Comparison of ENCODE assay signal across 8 cellular contexts in genomic region chr4:83252782-83253405, GRCh38. TPM values are rescaled to one million over a fixed set of nuclear protein-coding genes. Genes with fewer than 3 reads are reported as not detected.
DNase-seq lines count a peak whose midpoint lies in the region; ATAC-seq and TF ChIP-seq lines count a peak whose summit lies in the region.

No MANE protein-coding gene starts in this region.

- H3K4me1 Mint-ChIP-seq in activated naive CD4-positive, alpha-beta T cell treated with anti-CD3 and anti-CD28 coated beads for 36 hours (ENCODE audit: low read depth): peaks cover 6% of the 10 kb centered on the region

- H3K4me3 Mint-ChIP-seq in activated naive CD4-positive, alpha-beta T cell treated with anti-CD3 and anti-CD28 coated beads for 36 hours: no peak overlapping the region

- H3K27me3 Mint-ChIP-seq in activated naive CD4-positive, alpha-beta T cell treated with anti-CD3 and anti-CD28 coated beads for 36 hours (ENCODE audit: low read depth): no peaks in the 10 kb centered on the region

- peaks cover 3% of the 10 kb centered on the region for H3K36me3 Mint-ChIP-seq in activated naive CD4-positive, alpha-beta T cell treated with anti-CD3 and anti-CD28 coated beads for 36 hours (ENCODE audit: low read depth)

- peak; percentile 16 to 65 for TF ChIP-seq CTCF in right atrium auricular region (IDR thresholded peaks at IDR 0.05)

- H3K27ac ChIP-seq in SK-N-MC (no peak overlapping the region), right atrium auricular region (no peak overlapping the region)

- intact Hi-C loops in activated naive CD4-positive, alpha-beta T cell treated with anti-CD3 and anti-CD28 coated beads for 36 hours (cut with micrococcal nuclease): loop anchor here (1.0 to 2.0 kb wide), 9 partner anchors 18 to 400 kb away; no protein-coding TSS in a partner anchor

- peaks cover 5% of the 10 kb centered on the region for H3K36me3 ChIP-seq in SK-N-MC (ENCODE audit: insufficient read depth, low read length)
- no peaks in the 10 kb centered on the region for H3K36me3 ChIP-seq in right atrium auricular region

- no peaks in the 10 kb centered on the region for H3K27me3 ChIP-seq in right atrium auricular region

- peaks cover 0 to 3% of the 10 kb centered on the region in 2 donors for H3K4me1 ChIP-seq in right atrium auricular region

- H3K9ac ChIP-seq in SK-N-MC (ENCODE audit: insufficient read length): no peak overlapping the region

- CTCF ChIA-PET in activated naive CD4-positive, alpha-beta T cell treated with anti-CD3 and anti-CD28 coated beads for 36 hours (lab: Charles Lee): interaction anchor here (0.6 to 4.7 kb wide), 27 partner anchors 8 to 385 kb away, joined by 3 to 26 read pairs (median 4); partner anchors contain the start of genes COQ2 and PLAC8

- peak; percentile 61 for DNase-seq in COLO668 (lab: John Stamatoyannopoulos, UW; ENCODE audit: unreplicated experiment)
- DNase-seq in NAMALWA (ENCODE audit: low spot score): peak; percentile 92
- DNase-seq in SK-N-MC (ENCODE audit: low read depth, low spot score): peak; percentile 42
- DNase-seq in activated naive CD4-positive, alpha-beta T cell treated with anti-CD3 and anti-CD28 coated beads for 36 hours: peak; percentile 90
- no peak for DNase-seq in right atrium auricular region (ENCODE audit: low spot score)
- DNase-seq in stimulated activated CD4-positive, alpha-beta T cell treated with anti-CD3 and anti-CD28 coated beads, Interleukin-15, amount 100 ng/mL, for 48 hours (ENCODE audit: low read depth in 2 of 2): peak; percentile 40 to 63
- no peak for DNase-seq in 8988T

- ATAC-seq in GM21529 (IDR thresholded peaks at IDR 0.05; ENCODE audit: unreplicated experiment): peak; percentile 67

- H3K9me3 ChIP-seq in SK-N-MC (ENCODE audit: low read depth, low read length) (no peaks in the 10 kb centered on the region), right atrium auricular region (no peaks in the 10 kb centered on the region)

- H3K9me3 Mint-ChIP-seq in activated naive CD4-positive, alpha-beta T cell treated with anti-CD3 and anti-CD28 coated beads for 36 hours: no peaks in the 10 kb centered on the region

- no peak overlapping the region for H3K4me3 ChIP-seq in SK-N-MC
- no peak overlapping the region for H3K4me3 ChIP-seq in right atrium auricular region

- H3K27ac Mint-ChIP-seq in activated naive CD4-positive, alpha-beta T cell treated with anti-CD3 and anti-CD28 coated beads for 36 hours: no peak overlapping the region

RNA-seq across cellular contexts. Expression of gene COQ2, which starts 31.7 kb away (rescaled TPM):
- total RNA-seq in activated naive CD4-positive, alpha-beta T cell treated with anti-CD3 and anti-CD28 coated beads for 36 hours: 10 to 100 TPM; 18.7 to 19.5 TPM
- total RNA-seq in right atrium auricular region: 10 to 100 TPM; 12.0 to 15.1 TPM

Comparison
In these comparisons a context has a peak if more than half of its experiments do, and no peak if none do; other contexts are left out.
1. DNase-seq: peak in COLO668 (single experiment), NAMALWA (single experiment), SK-N-MC (single experiment), activated naive CD4-positive, alpha-beta T cell treated with anti-CD3 and anti-CD28 coated beads for 36 hours (single experiment) and stimulated activated CD4-positive, alpha-beta T cell treated with anti-CD3 and anti-CD28 coated beads, Interleukin-15, amount 100 ng/mL, for 48 hours (2 of 2); none in right atrium auricular region (single experiment) and 8988T (single experiment).